1 cellular context compared by ENCODE assay signal in the genomic region with DNA sequence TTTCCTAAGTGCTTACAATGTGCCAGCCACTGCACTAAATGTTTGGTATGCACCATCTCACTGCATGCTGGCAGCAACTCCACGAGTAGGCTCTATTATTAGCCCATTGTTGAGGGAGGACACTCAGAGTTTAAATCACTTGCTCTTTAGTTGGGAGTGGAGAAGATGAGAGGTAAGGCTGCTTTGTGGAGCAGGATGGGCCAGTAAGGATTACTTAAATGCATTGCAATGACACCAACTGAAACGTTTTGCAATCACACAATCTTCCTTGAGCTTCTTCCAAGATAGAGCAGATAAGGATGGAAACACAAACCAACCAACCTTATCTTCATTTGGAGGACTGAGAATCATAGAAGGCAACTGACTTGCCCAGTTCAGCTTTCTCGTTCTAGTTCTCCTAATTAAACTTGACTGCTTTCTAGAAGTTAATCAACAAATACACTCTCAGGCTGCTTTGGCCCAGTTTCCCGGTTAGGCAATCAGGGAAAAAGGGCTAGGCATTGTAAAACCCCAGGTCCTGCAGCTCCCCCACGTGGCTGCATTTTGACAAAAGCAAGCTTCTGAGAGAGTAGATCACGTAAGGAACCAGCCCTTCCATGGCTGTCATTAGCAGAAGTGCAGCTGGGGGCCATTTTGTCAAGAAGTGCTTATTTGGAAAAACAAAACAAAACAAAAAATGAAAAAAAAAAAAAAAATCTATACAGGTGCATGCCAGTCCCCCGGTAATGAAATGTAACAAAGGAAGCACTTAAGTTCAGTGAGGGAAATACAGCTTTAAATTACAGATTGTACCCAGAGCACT.
TF ChIP-seq lines count a peak whose summit lies in the region.

No MANE protein-coding gene starts in this region.

TF ChIP-seq in SK-N-SH, 30 proteins besides CTCF, POLR2A, EP300 and RAD21 (continued from another document):
- TF ChIP-seq, protein P1, sequence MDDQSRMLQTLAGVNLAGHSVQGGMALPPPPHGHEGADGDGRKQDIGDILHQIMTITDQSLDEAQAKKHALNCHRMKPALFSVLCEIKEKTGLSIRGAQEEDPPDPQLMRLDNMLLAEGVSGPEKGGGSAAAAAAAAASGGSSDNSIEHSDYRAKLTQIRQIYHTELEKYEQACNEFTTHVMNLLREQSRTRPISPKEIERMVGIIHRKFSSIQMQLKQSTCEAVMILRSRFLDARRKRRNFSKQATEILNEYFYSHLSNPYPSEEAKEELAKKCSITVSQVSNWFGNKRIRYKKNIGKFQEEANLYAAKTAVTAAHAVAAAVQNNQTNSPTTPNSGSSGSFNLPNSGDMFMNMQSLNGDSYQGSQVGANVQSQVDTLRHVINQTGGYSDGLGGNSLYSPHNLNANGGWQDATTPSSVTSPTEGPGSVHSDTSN (IDR thresholded peaks at IDR 0.05): peak; percentile 40; the same call in 1 of the 2 replicates
- TF ChIP-seq POLR2AphosphoS5 (IDR thresholded peaks at IDR 0.05; ENCODE audit: low read depth, low read length): no peak
- TF ChIP-seq MEF2A (IDR thresholded peaks at IDR 0.05; ENCODE audit: borderline replicate concordance, low read depth): peak; percentile 22; the same call in 1 of the 2 replicates
- TF ChIP-seq, protein P2, sequence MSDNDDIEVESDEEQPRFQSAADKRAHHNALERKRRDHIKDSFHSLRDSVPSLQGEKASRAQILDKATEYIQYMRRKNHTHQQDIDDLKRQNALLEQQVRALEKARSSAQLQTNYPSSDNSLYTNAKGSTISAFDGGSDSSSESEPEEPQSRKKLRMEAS (IDR thresholded peaks at IDR 0.05; ENCODE audit: low read depth): 0 out of 2 replicates have a peak, but pooled peaks have one; percentile 18
- no peak for TF ChIP-seq FOXJ3 (CRISPR knock-in tag; IDR thresholded peaks at IDR 0.05)
- peak; percentile 31 for TF ChIP-seq NFIC (IDR thresholded peaks at IDR 0.05; ENCODE audit: borderline replicate concordance)
- TF ChIP-seq, protein P3, sequence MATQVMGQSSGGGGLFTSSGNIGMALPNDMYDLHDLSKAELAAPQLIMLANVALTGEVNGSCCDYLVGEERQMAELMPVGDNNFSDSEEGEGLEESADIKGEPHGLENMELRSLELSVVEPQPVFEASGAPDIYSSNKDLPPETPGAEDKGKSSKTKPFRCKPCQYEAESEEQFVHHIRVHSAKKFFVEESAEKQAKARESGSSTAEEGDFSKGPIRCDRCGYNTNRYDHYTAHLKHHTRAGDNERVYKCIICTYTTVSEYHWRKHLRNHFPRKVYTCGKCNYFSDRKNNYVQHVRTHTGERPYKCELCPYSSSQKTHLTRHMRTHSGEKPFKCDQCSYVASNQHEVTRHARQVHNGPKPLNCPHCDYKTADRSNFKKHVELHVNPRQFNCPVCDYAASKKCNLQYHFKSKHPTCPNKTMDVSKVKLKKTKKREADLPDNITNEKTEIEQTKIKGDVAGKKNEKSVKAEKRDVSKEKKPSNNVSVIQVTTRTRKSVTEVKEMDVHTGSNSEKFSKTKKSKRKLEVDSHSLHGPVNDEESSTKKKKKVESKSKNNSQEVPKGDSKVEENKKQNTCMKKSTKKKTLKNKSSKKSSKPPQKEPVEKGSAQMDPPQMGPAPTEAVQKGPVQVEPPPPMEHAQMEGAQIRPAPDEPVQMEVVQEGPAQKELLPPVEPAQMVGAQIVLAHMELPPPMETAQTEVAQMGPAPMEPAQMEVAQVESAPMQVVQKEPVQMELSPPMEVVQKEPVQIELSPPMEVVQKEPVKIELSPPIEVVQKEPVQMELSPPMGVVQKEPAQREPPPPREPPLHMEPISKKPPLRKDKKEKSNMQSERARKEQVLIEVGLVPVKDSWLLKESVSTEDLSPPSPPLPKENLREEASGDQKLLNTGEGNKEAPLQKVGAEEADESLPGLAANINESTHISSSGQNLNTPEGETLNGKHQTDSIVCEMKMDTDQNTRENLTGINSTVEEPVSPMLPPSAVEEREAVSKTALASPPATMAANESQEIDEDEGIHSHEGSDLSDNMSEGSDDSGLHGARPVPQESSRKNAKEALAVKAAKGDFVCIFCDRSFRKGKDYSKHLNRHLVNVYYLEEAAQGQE (IDR thresholded peaks at IDR 0.05; ENCODE audit: low read depth, low read length): no peak
- peak; percentile 86 for TF ChIP-seq SMC3 (IDR thresholded peaks at IDR 0.05; ENCODE audit: low read depth, low read length)
- no peak for TF ChIP-seq TAF1 (IDR thresholded peaks at IDR 0.05; ENCODE audit: borderline replicate concordance, low read depth, low read length)
- TF ChIP-seq TCF12 (IDR thresholded peaks at IDR 0.05): peak; percentile 27; the same call in 1 of the 2 replicates
- TF ChIP-seq GABPA (IDR thresholded peaks at IDR 0.05; ENCODE audit: low read depth): no peak
- TF ChIP-seq RFX5 (IDR thresholded peaks at IDR 0.05; ENCODE audit: low read length): no peak
- no peak for TF ChIP-seq FOSL2 (IDR thresholded peaks at IDR 0.05; ENCODE audit: borderline replicate concordance, low read depth)
- 0 out of 2 replicates have a peak, but pooled peaks have one; percentile 10 for TF ChIP-seq JUND (IDR thresholded peaks at IDR 0.05)
TF ChIP-seq in SK-N-SH: peak in this region for 8.
